17 cellular contexts compared by ENCODE assay signal in the genomic region with DNA sequence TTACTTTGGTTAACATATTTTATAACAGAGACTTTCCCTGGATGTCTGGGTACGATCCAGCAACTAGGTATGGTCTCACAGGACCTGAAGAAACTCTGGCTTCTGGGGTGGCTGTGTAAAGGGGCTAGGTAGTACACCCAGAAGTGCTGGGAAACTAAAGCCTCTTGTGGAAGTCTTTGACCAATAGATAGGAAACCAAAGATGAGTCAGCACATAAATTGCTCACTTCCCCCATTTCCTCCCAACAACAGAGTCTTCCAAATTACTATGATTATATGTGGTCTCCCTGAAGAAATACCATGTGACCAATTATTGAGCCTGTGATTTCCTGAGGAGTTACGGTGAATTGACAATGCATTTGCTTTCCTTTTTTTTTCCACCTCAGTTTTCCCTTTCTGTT. TPM values are rescaled to one million over a fixed set of nuclear protein-coding genes. Genes with fewer than 3 reads are reported as not detected.
A peak's percentile ranks its signal among the peaks of the same experiment; 100 is the strongest.
DNase-seq lines count a peak whose midpoint lies in the region; ATAC-seq lines count a peak whose summit lies in the region.
"Had no signal": no experiment of that assay in that cellular context is flagged by ENCODE, and none has a peak within 500 bp of the region (broad histone marks: within the 10 kb centered on the region; RNA-seq: fewer than 3 reads in every experiment).

No MANE protein-coding gene starts in this region.

- no peak for ATAC-seq in GM21381 (IDR thresholded peaks at IDR 0.05; ENCODE audit: unreplicated experiment)
- no peak for ATAC-seq in GM18520 (IDR thresholded peaks at IDR 0.05; ENCODE audit: unreplicated experiment)
- ATAC-seq: heart left ventricle, left lung had no signal

- DNase-seq in Daoy (ENCODE audit: low read depth) (peak; percentile 76), M059J (ENCODE audit: low read depth) (peak; percentile 30), UCSD-AML1 (lab: John Stamatoyannopoulos, UW; ENCODE audit: unreplicated experiment) (peak; percentile 8), kidney tubule cell (ENCODE audit: low spot score) (peak; percentile 17), NCI-H2107 (lab: John Stamatoyannopoulos, UW) (no peak)
- DNase-seq in activated CD8-positive, alpha-beta memory T cell treated with anti-CD3 and anti-CD28 coated beads, Interleukin-2, amount 50 U/mL, for 48 hours: no peak
- DNase-seq: activated CD4-positive, alpha-beta T cell treated with anti-CD3 and anti-CD28 coated beads, Interleukin-2, amount 10 ng/mL, durations not matched to agents 24 days and 14 days; aorta; CD4-positive, CD25-positive, alpha-beta regulatory T cell; effector CD8-positive, alpha-beta T cell; heart left ventricle; left lung; NCI-H2029 treated with DMSO at 0.1 percent for 48 hours; NK-92 treated with Interleukin-12 subunit alpha and Interleukin-12 subunit beta, amount 100 ng/mL, for 24 hours; T-helper 1 cell had no signal

RNA-seq across cellular contexts. Expression of a gene that starts 26.8 kb away (rescaled TPM):
- 8.2 and 8.6 TPM in 2 replicates for total RNA-seq in Daoy (2014; rRNA removed; shearing (Covaris generic))
- total RNA-seq in M059J (2014; rRNA removed; shearing (Covaris generic)): not detected in 2 replicates
- total RNA-seq: activated CD4-positive, alpha-beta T cell treated with anti-CD3 and anti-CD28 coated beads, Interleukin-2, amount 10 ng/mL, durations not matched to agents 24 days and 14 days; CD4-positive, CD25-positive, alpha-beta regulatory T cell had no signal

Comparison
In these comparisons a context has a peak if more than half of its experiments do, and no peak if none do; other contexts are left out.
1. DNase-seq: peak in Daoy (single experiment), M059J (single experiment), UCSD-AML1 (single experiment) and kidney tubule cell (single experiment); none in activated CD8-positive, alpha-beta memory T cell treated with anti-CD3 and anti-CD28 coated beads, Interleukin-2, amount 50 U/mL, for 48 hours (single experiment) and NCI-H2107 (single experiment).